Comparison of ENCODE assay signal across 8 cellular contexts in genomic region chr17:64343833-64344637, GRCh38. TPM values are rescaled to one million over a fixed set of nuclear protein-coding genes. Genes with fewer than 3 reads are reported as not detected.
DNase-seq lines count a peak whose midpoint lies in the region; ATAC-seq, FAIRE-seq and TF ChIP-seq lines count a peak whose summit lies in the region.

No MANE protein-coding gene starts in this region.

- no peak for FAIRE-seq in small intestine (lab: Jason Lieb, UNC)

- H3K27me3 ChIP-seq in Peyer's patch, result no peaks in the 10 kb centered on the region
- H3K27me3 ChIP-seq in lower lobe of right lung (ENCODE audit: low read depth), result no peaks in the 10 kb centered on the region
- no peaks in the 10 kb centered on the region for H3K27me3 ChIP-seq in tibial artery
- H3K27me3 ChIP-seq in small intestine (ENCODE audit: control insufficient read depth in 2 of 2, insufficient read depth in 2 of 2, low read length in 2 of 2), result no peaks in the 10 kb centered on the region

- TF ChIP-seq POLR2A in Peyer's patch (IDR thresholded peaks at IDR 0.05), result no peak

- H3K4me1 ChIP-seq in Peyer's patch (peaks cover 0 to 17% (median 2%) of the 10 kb centered on the region in 4 donors), lower lobe of right lung (peaks cover 88% of the 10 kb centered on the region), tibial artery (peaks cover 0 to 21% (median 6%) of the 10 kb centered on the region in 4 donors), small intestine (ENCODE audit: control insufficient read depth in 2 of 2, insufficient read depth in 1 of 2, low read depth in 1 of 2, low read length in 1 of 2) (no peaks in the 10 kb centered on the region)

- H3K36me3 ChIP-seq in Peyer's patch (no peaks in the 10 kb centered on the region), lower lobe of right lung (peaks cover 55% of the 10 kb centered on the region), tibial artery (no peaks in the 10 kb centered on the region), small intestine (ENCODE audit: control insufficient read depth in 2 of 2, insufficient read depth in 2 of 2, low read length in 2 of 2) (no peaks in the 10 kb centered on the region)

- TF ChIP-seq CTCF in Peyer's patch (IDR thresholded peaks at IDR 0.05) (no peak), lower lobe of right lung (IDR thresholded peaks at IDR 0.05) (no peak), tibial artery (IDR thresholded peaks at IDR 0.05) (no peak)

- peak; percentile 84 to 86 for ATAC-seq in lower lobe of right lung

- intact Hi-C loops in lower lobe of right lung (cut with DNase I), result no loop called here
- intact Hi-C loops in tibial artery (cut with DNase I; ENCODE audit: low total_unique reads), result no loop called here

- WGBS in small intestine, 3 donors, result 60 to 64% (median 62%) methylated on average over 9 to 11 of the region's 11 CpGs

- DNase-seq in SIG-M5 treated with dmso at 0.1 percent for 504 hours (lab: John Stamatoyannopoulos, UW; ENCODE audit: unreplicated experiment), result peak; percentile 77
- DNase-seq in SIG-M5 (lab: John Stamatoyannopoulos, UW), result no peak
- DNase-seq in Peyer's patch, result peak in 2 of 3 donors; percentile 19 to 67
- DNase-seq in dedifferentiated amniotic fluid mesenchymal stem cell (ENCODE audit: extremely low spot score), result peak; percentile 23
- DNase-seq in lower lobe of right lung, result peak; percentile 82
- peak; percentile 73 to 80 for DNase-seq in tibial artery
- no peak for DNase-seq in small intestine
- DNase-seq in T1000 (lab: John Stamatoyannopoulos, UW), result no peak

- H3K27ac ChIP-seq in Peyer's patch, result peak overlapping the region in 3 of 4 donors; percentile 14 to 65 (median 44)
- peak overlapping the region; percentile 75 for H3K27ac ChIP-seq in lower lobe of right lung
- H3K27ac ChIP-seq in tibial artery, result peak overlapping the region; percentile 14 to 31
- peak overlapping the region in 1 of 2 donors; percentile 66 for H3K27ac ChIP-seq in small intestine (ENCODE audit: low read depth in 1 of 2, low read length in 1 of 2)

- H3K9me3 ChIP-seq in Peyer's patch, result no peaks in the 10 kb centered on the region
- H3K9me3 ChIP-seq in lower lobe of right lung, result no peaks in the 10 kb centered on the region
- no peaks in the 10 kb centered on the region for H3K9me3 ChIP-seq in tibial artery
- no peaks in the 10 kb centered on the region for H3K9me3 ChIP-seq in small intestine (ENCODE audit: control insufficient read depth, low read depth)

- H3K4me3 ChIP-seq in Peyer's patch, result no peak overlapping the region
- H3K4me3 ChIP-seq in lower lobe of right lung, result no peak overlapping the region
- H3K4me3 ChIP-seq in tibial artery, result no peak overlapping the region
- H3K4me3 ChIP-seq in small intestine (ENCODE audit: low read depth in 1 of 2, low read length in 2 of 2), result no peak overlapping the region

RNA-seq across cellular contexts. Expression of gene PECAM1, which starts 46.6 kb away (rescaled TPM):
- 100 to 1,000 TPM in 1 of 4 donors, 10 to 100 TPM in 2, 1 to 10 TPM in 1; 8.1 to 140 (median 33.9) TPM for total RNA-seq in Peyer's patch
- 679 TPM for total RNA-seq in lower lobe of right lung
- 10 to 100 TPM in 1 of 3 donors, 1 to 10 TPM in 2; 1.1 to 85.1 (median 8.4) TPM for polyA plus RNA-seq in small intestine

Comparison
In these comparisons a context has a peak if more than half of its experiments do, and no peak if none do; other contexts are left out.
1. DNase-seq: peak in SIG-M5 treated with dmso at 0.1 percent for 504 hours (single experiment), Peyer's patch (2 of 3), dedifferentiated amniotic fluid mesenchymal stem cell (single experiment), lower lobe of right lung (single experiment) and tibial artery (2 of 2); none in SIG-M5 (single experiment), small intestine (single experiment) and T1000 (single experiment).